In the genomic region with DNA sequence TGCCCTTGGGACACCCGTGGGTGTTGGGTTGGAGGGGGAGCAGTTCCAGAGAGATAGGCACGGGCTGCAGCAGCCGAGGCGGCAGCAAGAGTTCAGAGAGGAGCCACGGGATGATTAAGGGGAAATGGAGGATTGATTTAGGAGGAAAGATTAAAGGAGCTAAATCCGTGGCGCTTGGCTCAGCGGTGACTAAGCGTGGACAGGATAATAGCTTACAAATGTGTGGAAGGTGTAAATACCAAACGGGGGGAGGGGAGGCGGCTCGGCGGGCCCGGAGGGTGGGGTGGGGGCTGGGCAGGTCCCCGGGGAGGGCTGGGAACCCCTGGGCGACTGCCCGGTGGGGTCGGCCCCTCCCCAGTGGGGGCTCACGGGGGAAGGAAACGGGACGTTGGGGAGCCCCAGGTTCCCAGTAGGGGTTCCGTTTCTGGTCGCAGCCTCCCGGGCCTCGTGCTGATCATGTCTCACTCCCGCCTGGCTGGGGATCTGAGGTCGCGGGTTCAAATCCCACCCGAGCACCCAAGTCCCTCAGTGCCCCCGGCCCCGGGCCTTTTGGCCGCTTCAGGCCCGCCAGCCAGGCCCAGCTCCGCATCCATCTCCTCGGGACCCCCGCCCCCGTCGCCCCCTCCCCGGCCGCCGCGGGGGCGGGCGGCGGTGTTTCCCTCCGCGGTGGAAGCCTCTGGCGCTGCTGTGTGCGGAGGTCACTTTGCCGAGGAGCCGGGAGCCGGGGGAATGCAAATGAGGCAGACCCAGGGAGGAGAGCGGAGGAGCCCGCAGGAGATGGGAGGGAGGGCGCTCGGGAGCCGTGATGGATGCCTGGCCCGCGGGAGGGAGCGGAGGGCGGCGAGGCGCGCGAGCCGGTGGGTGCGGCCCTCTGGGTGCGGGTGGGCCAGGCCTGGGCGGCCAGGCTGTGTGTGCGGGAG, we compare ENCODE assay signal across 1 cellular context.
TF ChIP-seq lines count a peak whose summit lies in the region.

No MANE protein-coding gene starts in this region.

TF ChIP-seq in K562, 482 proteins besides CTCF, POLR2A, EP300 and RAD21 (continued from another document):
- TF ChIP-seq, protein P1, sequence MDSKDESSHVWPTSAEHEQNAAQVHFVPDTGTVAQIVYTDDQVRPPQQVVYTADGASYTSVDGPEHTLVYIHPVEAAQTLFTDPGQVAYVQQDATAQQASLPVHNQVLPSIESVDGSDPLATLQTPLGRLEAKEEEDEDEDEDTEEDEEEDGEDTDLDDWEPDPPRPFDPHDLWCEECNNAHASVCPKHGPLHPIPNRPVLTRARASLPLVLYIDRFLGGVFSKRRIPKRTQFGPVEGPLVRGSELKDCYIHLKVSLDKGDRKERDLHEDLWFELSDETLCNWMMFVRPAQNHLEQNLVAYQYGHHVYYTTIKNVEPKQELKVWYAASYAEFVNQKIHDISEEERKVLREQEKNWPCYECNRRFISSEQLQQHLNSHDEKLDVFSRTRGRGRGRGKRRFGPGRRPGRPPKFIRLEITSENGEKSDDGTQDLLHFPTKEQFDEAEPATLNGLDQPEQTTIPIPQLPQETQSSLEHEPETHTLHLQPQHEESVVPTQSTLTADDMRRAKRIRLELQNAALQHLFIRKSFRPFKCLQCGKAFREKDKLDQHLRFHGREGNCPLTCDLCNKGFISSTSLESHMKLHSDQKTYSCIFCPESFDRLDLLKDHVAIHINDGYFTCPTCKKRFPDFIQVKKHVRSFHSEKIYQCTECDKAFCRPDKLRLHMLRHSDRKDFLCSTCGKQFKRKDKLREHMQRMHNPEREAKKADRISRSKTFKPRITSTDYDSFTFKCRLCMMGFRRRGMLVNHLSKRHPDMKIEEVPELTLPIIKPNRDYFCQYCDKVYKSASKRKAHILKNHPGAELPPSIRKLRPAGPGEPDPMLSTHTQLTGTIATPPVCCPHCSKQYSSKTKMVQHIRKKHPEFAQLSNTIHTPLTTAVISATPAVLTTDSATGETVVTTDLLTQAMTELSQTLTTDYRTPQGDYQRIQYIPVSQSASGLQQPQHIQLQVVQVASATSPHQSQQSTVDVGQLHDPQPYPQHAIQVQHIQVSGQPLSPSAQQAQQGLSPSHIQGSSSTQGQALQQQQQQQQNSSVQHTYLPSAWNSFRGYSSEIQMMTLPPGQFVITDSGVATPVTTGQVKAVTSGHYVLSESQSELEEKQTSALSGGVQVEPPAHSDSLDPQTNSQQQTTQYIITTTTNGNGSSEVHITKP (IDR thresholded peaks at IDR 0.05; ENCODE audit: partially characterized antibody): no peak
- TF ChIP-seq, protein P2, sequence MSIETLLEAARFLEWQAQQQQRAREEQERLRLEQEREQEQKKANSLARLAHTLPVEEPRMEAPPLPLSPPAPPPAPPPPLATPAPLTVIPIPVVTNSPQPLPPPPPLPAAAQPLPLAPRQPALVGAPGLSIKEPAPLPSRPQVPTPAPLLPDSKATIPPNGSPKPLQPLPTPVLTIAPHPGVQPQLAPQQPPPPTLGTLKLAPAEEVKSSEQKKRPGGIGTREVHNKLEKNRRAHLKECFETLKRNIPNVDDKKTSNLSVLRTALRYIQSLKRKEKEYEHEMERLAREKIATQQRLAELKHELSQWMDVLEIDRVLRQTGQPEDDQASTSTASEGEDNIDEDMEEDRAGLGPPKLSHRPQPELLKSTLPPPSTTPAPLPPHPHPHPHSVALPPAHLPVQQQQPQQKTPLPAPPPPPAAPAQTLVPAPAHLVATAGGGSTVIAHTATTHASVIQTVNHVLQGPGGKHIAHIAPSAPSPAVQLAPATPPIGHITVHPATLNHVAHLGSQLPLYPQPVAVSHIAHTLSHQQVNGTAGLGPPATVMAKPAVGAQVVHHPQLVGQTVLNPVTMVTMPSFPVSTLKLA (conservative IDR thresholded peaks at IDR 0.05): no peak
- TF ChIP-seq, protein P3, sequence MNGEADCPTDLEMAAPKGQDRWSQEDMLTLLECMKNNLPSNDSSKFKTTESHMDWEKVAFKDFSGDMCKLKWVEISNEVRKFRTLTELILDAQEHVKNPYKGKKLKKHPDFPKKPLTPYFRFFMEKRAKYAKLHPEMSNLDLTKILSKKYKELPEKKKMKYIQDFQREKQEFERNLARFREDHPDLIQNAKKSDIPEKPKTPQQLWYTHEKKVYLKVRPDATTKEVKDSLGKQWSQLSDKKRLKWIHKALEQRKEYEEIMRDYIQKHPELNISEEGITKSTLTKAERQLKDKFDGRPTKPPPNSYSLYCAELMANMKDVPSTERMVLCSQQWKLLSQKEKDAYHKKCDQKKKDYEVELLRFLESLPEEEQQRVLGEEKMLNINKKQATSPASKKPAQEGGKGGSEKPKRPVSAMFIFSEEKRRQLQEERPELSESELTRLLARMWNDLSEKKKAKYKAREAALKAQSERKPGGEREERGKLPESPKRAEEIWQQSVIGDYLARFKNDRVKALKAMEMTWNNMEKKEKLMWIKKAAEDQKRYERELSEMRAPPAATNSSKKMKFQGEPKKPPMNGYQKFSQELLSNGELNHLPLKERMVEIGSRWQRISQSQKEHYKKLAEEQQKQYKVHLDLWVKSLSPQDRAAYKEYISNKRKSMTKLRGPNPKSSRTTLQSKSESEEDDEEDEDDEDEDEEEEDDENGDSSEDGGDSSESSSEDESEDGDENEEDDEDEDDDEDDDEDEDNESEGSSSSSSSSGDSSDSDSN (IDR thresholded peaks at IDR 0.05; ENCODE audit: borderline replicate concordance in 1 of 2, low read depth in 2 of 2, low read length in 2 of 2): peak; percentile 35 to 78; a peak in 3 of 4 replicates
- TF ChIP-seq, protein P4, sequence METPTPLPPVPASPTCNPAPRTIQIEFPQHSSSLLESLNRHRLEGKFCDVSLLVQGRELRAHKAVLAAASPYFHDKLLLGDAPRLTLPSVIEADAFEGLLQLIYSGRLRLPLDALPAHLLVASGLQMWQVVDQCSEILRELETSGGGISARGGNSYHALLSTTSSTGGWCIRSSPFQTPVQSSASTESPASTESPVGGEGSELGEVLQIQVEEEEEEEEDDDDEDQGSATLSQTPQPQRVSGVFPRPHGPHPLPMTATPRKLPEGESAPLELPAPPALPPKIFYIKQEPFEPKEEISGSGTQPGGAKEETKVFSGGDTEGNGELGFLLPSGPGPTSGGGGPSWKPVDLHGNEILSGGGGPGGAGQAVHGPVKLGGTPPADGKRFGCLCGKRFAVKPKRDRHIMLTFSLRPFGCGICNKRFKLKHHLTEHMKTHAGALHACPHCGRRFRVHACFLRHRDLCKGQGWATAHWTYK (CRISPR knock-in tag; IDR thresholded peaks at IDR 0.05): peak; percentile 70
- no peak for TF ChIP-seq STAT5A (IDR thresholded peaks at IDR 0.05; ENCODE audit: borderline replicate concordance, low read length)
- TF ChIP-seq, protein P5, sequence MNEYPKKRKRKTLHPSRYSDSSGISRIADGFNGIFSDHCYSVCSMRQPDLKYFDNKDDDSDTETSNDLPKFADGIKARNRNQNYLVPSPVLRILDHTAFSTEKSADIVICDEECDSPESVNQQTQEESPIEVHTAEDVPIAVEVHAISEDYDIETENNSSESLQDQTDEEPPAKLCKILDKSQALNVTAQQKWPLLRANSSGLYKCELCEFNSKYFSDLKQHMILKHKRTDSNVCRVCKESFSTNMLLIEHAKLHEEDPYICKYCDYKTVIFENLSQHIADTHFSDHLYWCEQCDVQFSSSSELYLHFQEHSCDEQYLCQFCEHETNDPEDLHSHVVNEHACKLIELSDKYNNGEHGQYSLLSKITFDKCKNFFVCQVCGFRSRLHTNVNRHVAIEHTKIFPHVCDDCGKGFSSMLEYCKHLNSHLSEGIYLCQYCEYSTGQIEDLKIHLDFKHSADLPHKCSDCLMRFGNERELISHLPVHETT (CRISPR knock-in tag; conservative IDR thresholded peaks at IDR 0.05 in 1 of 2, IDR thresholded peaks at IDR 0.05 in 1 of 2): peak in 1 of 2 experiments; percentile 28; a peak in 1 of 4 replicates
- TF ChIP-seq KDM1A (IDR thresholded peaks at IDR 0.05): peak; percentile 83 to 85
- TF ChIP-seq, protein P6, sequence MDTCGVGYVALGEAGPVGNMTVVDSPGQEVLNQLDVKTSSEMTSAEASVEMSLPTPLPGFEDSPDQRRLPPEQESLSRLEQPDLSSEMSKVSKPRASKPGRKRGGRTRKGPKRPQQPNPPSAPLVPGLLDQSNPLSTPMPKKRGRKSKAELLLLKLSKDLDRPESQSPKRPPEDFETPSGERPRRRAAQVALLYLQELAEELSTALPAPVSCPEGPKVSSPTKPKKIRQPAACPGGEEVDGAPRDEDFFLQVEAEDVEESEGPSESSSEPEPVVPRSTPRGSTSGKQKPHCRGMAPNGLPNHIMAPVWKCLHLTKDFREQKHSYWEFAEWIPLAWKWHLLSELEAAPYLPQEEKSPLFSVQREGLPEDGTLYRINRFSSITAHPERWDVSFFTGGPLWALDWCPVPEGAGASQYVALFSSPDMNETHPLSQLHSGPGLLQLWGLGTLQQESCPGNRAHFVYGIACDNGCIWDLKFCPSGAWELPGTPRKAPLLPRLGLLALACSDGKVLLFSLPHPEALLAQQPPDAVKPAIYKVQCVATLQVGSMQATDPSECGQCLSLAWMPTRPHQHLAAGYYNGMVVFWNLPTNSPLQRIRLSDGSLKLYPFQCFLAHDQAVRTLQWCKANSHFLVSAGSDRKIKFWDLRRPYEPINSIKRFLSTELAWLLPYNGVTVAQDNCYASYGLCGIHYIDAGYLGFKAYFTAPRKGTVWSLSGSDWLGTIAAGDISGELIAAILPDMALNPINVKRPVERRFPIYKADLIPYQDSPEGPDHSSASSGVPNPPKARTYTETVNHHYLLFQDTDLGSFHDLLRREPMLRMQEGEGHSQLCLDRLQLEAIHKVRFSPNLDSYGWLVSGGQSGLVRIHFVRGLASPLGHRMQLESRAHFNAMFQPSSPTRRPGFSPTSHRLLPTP (IDR thresholded peaks at IDR 0.05; ENCODE audit: borderline replicate concordance, extremely low read depth, insufficient read length): peak; percentile 67
- no peak for TF ChIP-seq HEY1 (CRISPR knock-in tag; IDR thresholded peaks at IDR 0.05; ENCODE audit: borderline replicate concordance)
- TF ChIP-seq, protein P7, sequence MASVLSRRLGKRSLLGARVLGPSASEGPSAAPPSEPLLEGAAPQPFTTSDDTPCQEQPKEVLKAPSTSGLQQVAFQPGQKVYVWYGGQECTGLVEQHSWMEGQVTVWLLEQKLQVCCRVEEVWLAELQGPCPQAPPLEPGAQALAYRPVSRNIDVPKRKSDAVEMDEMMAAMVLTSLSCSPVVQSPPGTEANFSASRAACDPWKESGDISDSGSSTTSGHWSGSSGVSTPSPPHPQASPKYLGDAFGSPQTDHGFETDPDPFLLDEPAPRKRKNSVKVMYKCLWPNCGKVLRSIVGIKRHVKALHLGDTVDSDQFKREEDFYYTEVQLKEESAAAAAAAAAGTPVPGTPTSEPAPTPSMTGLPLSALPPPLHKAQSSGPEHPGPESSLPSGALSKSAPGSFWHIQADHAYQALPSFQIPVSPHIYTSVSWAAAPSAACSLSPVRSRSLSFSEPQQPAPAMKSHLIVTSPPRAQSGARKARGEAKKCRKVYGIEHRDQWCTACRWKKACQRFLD (CRISPR knock-in tag; IDR thresholded peaks at IDR 0.05): peak; percentile 56
- no peak for TF ChIP-seq SRSF9 (IDR thresholded peaks at IDR 0.05; ENCODE audit: borderline replicate concordance, low read depth, low read length)
- TF ChIP-seq, protein P8, sequence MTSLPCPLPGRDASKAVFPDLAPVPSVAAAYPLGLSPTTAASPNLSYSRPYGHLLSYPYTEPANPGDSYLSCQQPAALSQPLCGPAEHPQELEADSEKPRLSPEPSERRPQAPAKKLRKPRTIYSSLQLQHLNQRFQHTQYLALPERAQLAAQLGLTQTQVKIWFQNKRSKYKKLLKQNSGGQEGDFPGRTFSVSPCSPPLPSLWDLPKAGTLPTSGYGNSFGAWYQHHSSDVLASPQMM (CRISPR knock-in tag; IDR thresholded peaks at IDR 0.05): no peak
- TF ChIP-seq ZNF507 (tag; conservative IDR thresholded peaks at IDR 0.05): no peak
- peak; percentile 75; the same call in 1 of the 2 replicates for TF ChIP-seq LEF1 (IDR thresholded peaks at IDR 0.05)
- peak; percentile 27 for TF ChIP-seq TAF9B (IDR thresholded peaks at IDR 0.05; ENCODE audit: partially characterized antibody)
- peak; percentile 74 for TF ChIP-seq JUND (IDR thresholded peaks at IDR 0.05; ENCODE audit: borderline replicate concordance, low read depth, low read length)
- TF ChIP-seq JUND (tag; IDR thresholded peaks at IDR 0.05; ENCODE audit: borderline replicate concordance, low read depth, low read length): no peak; the same call in 2 of the 3 replicates
- TF ChIP-seq MCM5 (IDR thresholded peaks at IDR 0.05; ENCODE audit: low read depth): no peak
- no peak for TF ChIP-seq TOE1 (IDR thresholded peaks at IDR 0.05; ENCODE audit: borderline replicate concordance)
- TF ChIP-seq TOE1 (CRISPR knock-in tag; IDR thresholded peaks at IDR 0.05; ENCODE audit: borderline replicate concordance, low read depth): no peak
- no peak for TF ChIP-seq FOS (IDR thresholded peaks at IDR 0.05; ENCODE audit: extremely low read depth, insufficient read length)
- 0 out of 2 replicates have a peak, but pooled peaks have one; percentile 57 for TF ChIP-seq GATAD2B (IDR thresholded peaks at IDR 0.05; ENCODE audit: borderline replicate concordance)
- TF ChIP-seq SMAD1 (IDR thresholded peaks at IDR 0.05; ENCODE audit: low read depth, low read length, partially characterized antibody): no peak
- TF ChIP-seq CBFA2T3 (IDR thresholded peaks at IDR 0.05): peak; percentile 62
- TF ChIP-seq TSC22D4 (tag; IDR thresholded peaks at IDR 0.05): no peak
- peak in 1 of 2 experiments; percentile 62; a peak in 2 of 4 replicates for TF ChIP-seq RCOR1 (IDR thresholded peaks at IDR 0.05; ENCODE audit: borderline replicate concordance in 1 of 2, low read depth in 2 of 2, low read length in 2 of 2)
- no peak for TF ChIP-seq DIDO1 (tag; IDR thresholded peaks at IDR 0.05; ENCODE audit: low read depth)
